Comparison of ENCODE assay signal across 39 cellular contexts in the genomic region with DNA sequence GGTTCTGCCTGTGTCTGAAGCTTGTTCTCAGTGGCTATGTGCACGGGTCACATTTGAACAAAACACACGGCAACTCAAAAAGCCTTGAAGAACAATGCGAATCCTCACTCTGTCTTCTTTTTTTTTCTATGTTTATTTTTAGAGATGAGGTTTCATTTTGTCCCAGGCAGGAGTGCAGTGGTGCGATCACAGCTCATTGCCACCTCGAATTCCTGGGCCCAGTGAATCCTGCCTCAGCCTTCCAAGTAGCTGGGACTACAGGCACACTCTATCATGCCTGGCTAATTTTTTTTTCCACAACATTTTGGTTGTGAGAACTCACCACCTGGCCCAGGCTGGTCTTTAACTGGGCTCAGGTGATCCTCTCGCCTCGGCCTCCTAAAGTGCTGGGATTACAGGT. TPM values are rescaled to one million over a fixed set of nuclear protein-coding genes. Genes with fewer than 3 reads are reported as not detected.
"Had no signal": no experiment of that assay in that cellular context is flagged by ENCODE, and none has a peak within 500 bp of the region (broad histone marks: within the 10 kb centered on the region; RNA-seq: fewer than 3 reads in every experiment).

No MANE protein-coding gene starts in this region.

- H3K27ac Mint-ChIP-seq: activated B cell treated with CpG ODN at 0.5 μM for 24 hours; activated CD4-positive, alpha-beta memory T cell treated with anti-CD3 and anti-CD28 coated beads for 36 hours; activated CD4-positive, alpha-beta T cell treated with anti-CD3 and anti-CD28 coated beads, Interleukin-2, amount 10 ng/mL, durations not matched to agents 24 days and 14 days; activated CD8-positive, alpha-beta T cell treated with anti-CD3 and anti-CD28 coated beads for 36 hours; activated naive CD4-positive, alpha-beta T cell treated with anti-CD3 and anti-CD28 coated beads, Interleukin-2, amount 10 ng/mL, durations not matched to agents 7 days and 5 days; activated naive CD4-positive, alpha-beta T cell treated with anti-CD3 and anti-CD28 coated beads, Interleukin-2, amount 50 U/mL, for 72 hours; activated naive CD8-positive, alpha-beta T cell treated with anti-CD3 and anti-CD28 coated beads for 36 hours; activated T-cell treated with anti-CD3 and anti-CD28 coated beads, Interleukin-2, amount 50 U/mL, for 72 hours; activated T-helper 1 cell treated with anti-CD3 and anti-CD28 coated beads, Interleukin-12 subunit alpha, Interleukin-12 subunit beta, Interleukin-2, Interleukin-4 antibody, amounts not matched to agents 30 ng/mL and 10 ng/mL and 1 ng/mL, durations not matched to agents 14 hours and 24 hours and 36 hours; activated T-helper 17 cell treated with anti-CD3 and anti-CD28 coated beads, Interleukin-2, amount 50 U/mL, for 72 hours; brain; T-helper 1 cell treated with Interleukin-12 subunit alpha and Interleukin-12 subunit beta and Interleukin-4 antibody, amounts not matched to agents 30 μg/mL and 1 μg/mL, for 36 hours; T-helper 2 cell treated with Interferon-gamma antibody and Interleukin-4, amounts not matched to agents 5 μg/mL and 100 μg/mL, for 36 hours had no signal

- DNase-seq: activated B cell treated with CpG ODN at 0.5 μM for 24 hours; activated CD4-positive, alpha-beta memory T cell treated with anti-CD3 and anti-CD28 coated beads for 36 hours; activated CD4-positive, alpha-beta T cell treated with anti-CD3 and anti-CD28 coated beads for 4 hours; activated CD4-positive, alpha-beta T cell treated with anti-CD3 and anti-CD28 coated beads, Interleukin-2, amount 10 ng/mL, durations not matched to agents 24 days and 14 days; activated CD4-positive, alpha-beta T cell treated with anti-CD3 and anti-CD28 coated beads, Interleukin-2, amount 50 U/mL, for 1 hour; activated CD4-positive, alpha-beta T cell treated with anti-CD3 and anti-CD28 coated beads, Interleukin-2, amount 50 U/mL, for 4 hours; activated CD4-positive, CD25-positive, alpha-beta regulatory T cell treated with anti-CD3 and anti-CD28 coated beads, Interleukin-2, amount 50 U/mL, for 72 hours; activated CD8-positive, alpha-beta memory T cell treated with anti-CD3 and anti-CD28 coated beads, Interleukin-2, amount 50 U/mL, for 4 hours; activated CD8-positive, alpha-beta T cell treated with anti-CD3 and anti-CD28 coated beads for 36 hours; activated effector memory CD4-positive, alpha-beta T cell treated with anti-CD3 and anti-CD28 coated beads, Interleukin-2, amount 50 U/mL, for 16 hours; activated gamma-delta T cell treated with Interleukin-2 at 50 U/mL for 16 hours; activated naive CD4-positive, alpha-beta T cell treated with anti-CD3 and anti-CD28 coated beads, Interleukin-2, amount 10 ng/mL, durations not matched to agents 7 days and 5 days; activated naive CD4-positive, alpha-beta T cell treated with Interleukin-2 at 50 U/mL for 16 hours; activated naive CD8-positive, alpha-beta T cell treated with anti-CD3 and anti-CD28 coated beads for 36 hours; activated T-cell treated with anti-CD3 and anti-CD28 coated beads for 4 hours; activated T-cell treated with anti-CD3 and anti-CD28 coated beads, Interleukin-2, amount 50 U/mL, for 1 hour; activated T-cell treated with anti-CD3 and anti-CD28 coated beads, Interleukin-2, amount 50 U/mL, for 4 hours; activated T-cell treated with anti-CD3 and anti-CD28 coated beads, Interleukin-2, amount 50 U/mL, for 72 hours; adrenal gland; amniotic stem cell; aorta; caudate nucleus; cerebellar nuclear complex; T-helper 1 cell; T-helper 2 cell; T-helper 9 cell had no signal

- H3K36me3 ChIP-seq: adrenal gland, cardiac muscle cell had no signal

- H3K9me3 Mint-ChIP-seq: activated B cell treated with CpG ODN at 0.5 μM for 24 hours; activated CD4-positive, alpha-beta memory T cell treated with anti-CD3 and anti-CD28 coated beads for 36 hours; activated CD4-positive, alpha-beta T cell treated with anti-CD3 and anti-CD28 coated beads, Interleukin-2, amount 10 ng/mL, durations not matched to agents 24 days and 14 days; activated CD8-positive, alpha-beta T cell treated with anti-CD3 and anti-CD28 coated beads for 36 hours; activated naive CD4-positive, alpha-beta T cell treated with anti-CD3 and anti-CD28 coated beads, Interleukin-2, amount 10 ng/mL, durations not matched to agents 7 days and 5 days; activated naive CD4-positive, alpha-beta T cell treated with anti-CD3 and anti-CD28 coated beads, Interleukin-2, amount 50 U/mL, for 72 hours; activated naive CD8-positive, alpha-beta T cell treated with anti-CD3 and anti-CD28 coated beads for 36 hours; activated T-cell treated with anti-CD3 and anti-CD28 coated beads, Interleukin-2, amount 50 U/mL, for 4 hours; activated T-cell treated with anti-CD3 and anti-CD28 coated beads, Interleukin-2, amount 50 U/mL, for 72 hours; activated T-helper 1 cell treated with anti-CD3 and anti-CD28 coated beads, Interleukin-12 subunit alpha, Interleukin-12 subunit beta, Interleukin-2, Interleukin-4 antibody, amounts not matched to agents 30 ng/mL and 10 ng/mL and 1 ng/mL, durations not matched to agents 14 hours and 24 hours and 36 hours; activated T-helper 17 cell treated with anti-CD3 and anti-CD28 coated beads, Interleukin-2, amount 50 U/mL, for 72 hours; brain; central memory CD8-positive, alpha-beta T cell; T-helper 2 cell treated with Interferon-gamma antibody and Interleukin-4, amounts not matched to agents 5 μg/mL and 100 μg/mL, for 36 hours had no signal

- H3K9me3 ChIP-seq: adrenal gland had no signal

- H3K4me3 ChIP-seq: adrenal gland, cardiac muscle cell had no signal

- ATAC-seq: activated CD8-positive, alpha-beta T cell treated with anti-CD3 and anti-CD28 coated beads for 36 hours; activated naive CD4-positive, alpha-beta T cell treated with anti-CD3 and anti-CD28 coated beads, Interleukin-2, amount 50 U/mL, for 72 hours; activated T-cell treated with anti-CD3 and anti-CD28 coated beads, Interleukin-2, amount 50 U/mL, for 4 hours; activated T-cell treated with anti-CD3 and anti-CD28 coated beads, Interleukin-2, amount 50 U/mL, for 72 hours; activated T-helper 17 cell treated with anti-CD3 and anti-CD28 coated beads, Interleukin-2, amount 50 U/mL, for 72 hours had no signal

- H3K4me3 Mint-ChIP-seq: activated B cell treated with CpG ODN at 0.5 μM for 24 hours; activated CD4-positive, alpha-beta memory T cell treated with anti-CD3 and anti-CD28 coated beads for 36 hours; activated CD4-positive, alpha-beta T cell treated with anti-CD3 and anti-CD28 coated beads, Interleukin-2, amount 10 ng/mL, durations not matched to agents 24 days and 14 days; activated CD8-positive, alpha-beta T cell treated with anti-CD3 and anti-CD28 coated beads for 36 hours; activated naive CD4-positive, alpha-beta T cell treated with anti-CD3 and anti-CD28 coated beads, Interleukin-2, amount 10 ng/mL, durations not matched to agents 7 days and 5 days; activated naive CD8-positive, alpha-beta T cell treated with anti-CD3 and anti-CD28 coated beads for 36 hours; activated T-cell treated with anti-CD3 and anti-CD28 coated beads, Interleukin-2, amount 50 U/mL, for 4 hours; activated T-cell treated with anti-CD3 and anti-CD28 coated beads, Interleukin-2, amount 50 U/mL, for 72 hours; activated T-helper 1 cell treated with anti-CD3 and anti-CD28 coated beads, Interleukin-12 subunit alpha, Interleukin-12 subunit beta, Interleukin-2, Interleukin-4 antibody, amounts not matched to agents 30 ng/mL and 10 ng/mL and 1 ng/mL, durations not matched to agents 14 hours and 24 hours and 36 hours; activated T-helper 17 cell treated with anti-CD3 and anti-CD28 coated beads, Interleukin-2, amount 50 U/mL, for 72 hours; brain; central memory CD8-positive, alpha-beta T cell; T-helper 1 cell treated with Interleukin-12 subunit alpha and Interleukin-12 subunit beta and Interleukin-4 antibody, amounts not matched to agents 30 μg/mL and 1 μg/mL, for 36 hours; T-helper 2 cell treated with Interferon-gamma antibody and Interleukin-4, amounts not matched to agents 5 μg/mL and 100 μg/mL, for 36 hours had no signal

- FAIRE-seq: astrocyte, bronchial epithelial cell, TTC549 had no signal

- H3K36me3 Mint-ChIP-seq: activated CD4-positive, alpha-beta memory T cell treated with anti-CD3 and anti-CD28 coated beads for 36 hours; activated naive CD4-positive, alpha-beta T cell treated with anti-CD3 and anti-CD28 coated beads, Interleukin-2, amount 10 ng/mL, durations not matched to agents 7 days and 5 days; activated naive CD4-positive, alpha-beta T cell treated with anti-CD3 and anti-CD28 coated beads, Interleukin-2, amount 50 U/mL, for 72 hours; activated naive CD8-positive, alpha-beta T cell treated with anti-CD3 and anti-CD28 coated beads for 36 hours; brain had no signal

- H3K27ac ChIP-seq: adrenal gland, cardiac muscle cell, VCaP had no signal

- H3K4me1 Mint-ChIP-seq: activated CD4-positive, alpha-beta T cell treated with anti-CD3 and anti-CD28 coated beads, Interleukin-2, amount 10 ng/mL, durations not matched to agents 24 days and 14 days; activated naive CD8-positive, alpha-beta T cell treated with anti-CD3 and anti-CD28 coated beads for 36 hours; activated T-helper 17 cell treated with anti-CD3 and anti-CD28 coated beads, Interleukin-2, amount 50 U/mL, for 72 hours; brain; central memory CD8-positive, alpha-beta T cell had no signal

RNA-seq across cellular contexts. Expression of a gene that starts 20.2 kb away (rescaled TPM):
- total RNA-seq: activated CD4-positive, alpha-beta memory T cell treated with anti-CD3 and anti-CD28 coated beads for 36 hours; activated CD4-positive, alpha-beta T cell treated with anti-CD3 and anti-CD28 coated beads, Interleukin-2, amount 10 ng/mL, durations not matched to agents 24 days and 14 days; activated CD8-positive, alpha-beta memory T cell treated with anti-CD3 and anti-CD28 coated beads for 36 hours; activated CD8-positive, alpha-beta T cell treated with anti-CD3 and anti-CD28 coated beads for 36 hours; activated naive CD4-positive, alpha-beta T cell treated with anti-CD3 and anti-CD28 coated beads, Interleukin-2, amount 50 U/mL, for 72 hours; activated naive CD8-positive, alpha-beta T cell treated with anti-CD3 and anti-CD28 coated beads for 36 hours; activated T-cell treated with anti-CD3 and anti-CD28 coated beads, Interleukin-2, amount 50 U/mL, for 72 hours; activated T-helper 1 cell treated with anti-CD3 and anti-CD28 coated beads, Interleukin-12 subunit alpha, Interleukin-12 subunit beta, Interleukin-2, Interleukin-4 antibody, amounts not matched to agents 30 ng/mL and 10 ng/mL and 1 ng/mL, durations not matched to agents 14 hours and 24 hours and 36 hours; activated T-helper 17 cell treated with anti-CD3 and anti-CD28 coated beads, Interleukin-2, amount 50 U/mL, for 72 hours; aorta; bronchial epithelial cell had no signal
- polyA plus RNA-seq: adrenal gland, aorta, cardiac muscle cell had no signal
